8 cellular contexts compared by ENCODE assay signal in genomic region chr3:79019137-79019923, GRCh38.
DNase-seq lines count a peak whose midpoint lies in the region; ATAC-seq and TF ChIP-seq lines count a peak whose summit lies in the region.

No MANE protein-coding gene starts in this region.

- no peaks in the 10 kb centered on the region for H3K4me1 ChIP-seq in lung (ENCODE audit: control insufficient read depth in 2 of 2, insufficient read depth in 2 of 2, low read length in 2 of 2)

- DNase-seq in AG20443 (ENCODE audit: low spot score) = peak; percentile 93
- peak; percentile 77 for DNase-seq in NCI-H1105 (lab: John Stamatoyannopoulos, UW)
- peak; percentile 94 for DNase-seq in SW480 (ENCODE audit: low spot score)
- peak; percentile 95 for DNase-seq in epithelial cell of esophagus (ENCODE audit: low read depth)
- peak; percentile 79 for DNase-seq in lung (ENCODE audit: low spot score)
- DNase-seq in activated CD4-positive, CD25-positive, alpha-beta regulatory T cell treated with anti-CD3 and anti-CD28 coated beads, Interleukin-2, amount 50 U/mL, for 72 hours = no peak

- no peaks in the 10 kb centered on the region for H3K9me3 ChIP-seq in lung (ENCODE audit: control insufficient read depth in 2 of 2, insufficient read depth in 1 of 2, low read length in 1 of 2)

- H3K4me3 ChIP-seq in epithelial cell of esophagus (ENCODE audit: low read length) (peak overlapping the region; percentile 80), lung (peak overlapping the region; percentile 68)

- ATAC-seq in GM19455 (IDR thresholded peaks at IDR 0.05; ENCODE audit: unreplicated experiment) = peak; percentile 72
- ATAC-seq in lung (ENCODE audit: insufficient read depth, low FRiP score) = peak; percentile 78

- no peaks in the 10 kb centered on the region for H3K36me3 ChIP-seq in lung (ENCODE audit: control insufficient read depth in 2 of 2, insufficient read depth in 2 of 2, low read length in 2 of 2)

- 1% methylated on average over 40 of the region's 40 CpGs for WGBS in lung, 2 donors

- TF ChIP-seq CTCF in epithelial cell of esophagus (IDR thresholded peaks at IDR 0.05; ENCODE audit: insufficient read depth, low read depth, low read length, missing control alignments) (no peak), lung (IDR thresholded peaks at IDR 0.05; ENCODE audit: control extremely low read depth, extremely low read depth) (no peak)

- H3K27ac ChIP-seq in lung (ENCODE audit: low read depth in 1 of 2, low read length in 1 of 2) (peak overlapping the region; percentile 66 to 96), temporal lobe (ENCODE audit: low read depth, low read length) (peak overlapping the region; percentile 78)

- H3K27me3 ChIP-seq in lung (ENCODE audit: control insufficient read depth, insufficient read depth) = no peaks in the 10 kb centered on the region
